4 cellular contexts compared by ENCODE assay signal in genomic region chr7:137489880-137490279, GRCh38.
TF ChIP-seq lines count a peak whose summit lies in the region.

No MANE protein-coding gene starts in this region.

TF ChIP-seq in HepG2, 621 proteins besides CTCF, POLR2A, EP300 and RAD21:
- TF ChIP-seq CEBPB (IDR thresholded peaks at IDR 0.05; ENCODE audit: borderline replicate concordance, low read depth, low read length) (0 out of 2 replicates have a peak, but pooled peaks have one; percentile 39), TAF1 (CRISPR knock-in tag; IDR thresholded peaks at IDR 0.05) (no peak)

TF ChIP-seq in IMR-90, 13 proteins besides CTCF, POLR2A, EP300 and RAD21:
- TF ChIP-seq NFE2L2 (IDR thresholded peaks at IDR 0.05; ENCODE audit: low read depth, low read length): no peak
- peak; percentile 74 for TF ChIP-seq CEBPB (IDR thresholded peaks at IDR 0.05; ENCODE audit: low read depth, low read length)
TF ChIP-seq in IMR-90: peak in this region for 1.

TF ChIP-seq in K562, 482 proteins besides CTCF, POLR2A, EP300 and RAD21:
- no peak for TF ChIP-seq CEBPG (CRISPR knock-in tag; IDR thresholded peaks at IDR 0.05)
- TF ChIP-seq CEBPG (tag; conservative IDR thresholded peaks at IDR 0.05 in 1 of 2, IDR thresholded peaks at IDR 0.05 in 1 of 2): peak in 1 of 2 experiments; percentile 69; a peak in 2 of 4 replicates
- TF ChIP-seq ZC3H4 (CRISPR knock-in tag; IDR thresholded peaks at IDR 0.05; ENCODE audit: borderline replicate concordance): no peak
- TF ChIP-seq CEBPB (tag; IDR thresholded peaks at IDR 0.05): peak; percentile 55
TF ChIP-seq in K562: peak in this region for 2.

TF ChIP-seq in H1, 55 proteins besides CTCF, POLR2A, EP300 and RAD21:
- TF ChIP-seq KDM1A (IDR thresholded peaks at IDR 0.05; ENCODE audit: borderline replicate concordance, low read length) (no peak), CEBPB (IDR thresholded peaks at IDR 0.05; ENCODE audit: low read depth, low read length) (peak; percentile 78)
TF ChIP-seq in H1: peak in this region for 1.
